ENCODE assay signal across 1 cellular context in the genomic region with DNA sequence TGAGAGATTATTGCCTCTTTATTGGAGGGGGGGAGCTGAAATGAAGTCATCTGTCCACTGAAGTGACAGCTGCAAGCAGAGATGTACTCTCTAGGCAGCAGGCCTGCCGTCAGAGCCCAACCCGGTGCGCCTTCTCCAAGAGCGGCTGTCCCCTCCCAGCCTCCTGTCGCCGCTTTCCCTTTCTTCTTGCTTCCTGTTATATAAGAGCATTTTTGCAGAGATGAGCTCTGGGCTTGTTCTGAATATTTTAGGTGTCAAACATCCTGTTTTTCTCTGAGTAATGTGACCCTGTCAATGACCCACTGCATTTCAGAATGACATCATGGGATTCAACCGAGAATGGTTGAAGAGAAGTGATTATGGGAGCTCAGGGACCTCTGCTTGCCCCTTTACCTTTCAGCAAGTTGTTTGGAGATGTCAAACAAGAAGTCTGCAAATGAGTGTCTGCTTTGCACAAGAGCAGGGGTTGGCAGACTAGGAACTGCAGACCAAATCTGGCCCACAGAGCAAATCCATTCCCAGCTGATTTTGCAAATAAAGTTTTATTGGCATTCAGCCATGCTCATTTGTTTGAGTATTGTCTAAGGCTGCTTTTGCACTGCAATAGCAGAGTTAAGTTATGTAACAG.
A peak's percentile ranks its signal among the peaks of the same experiment; 100 is the strongest.
TF ChIP-seq lines count a peak whose summit lies in the region.

No MANE protein-coding gene starts in this region.

TF ChIP-seq in GM12878, 131 proteins besides CTCF, POLR2A, EP300 and RAD21:
- TF ChIP-seq, protein P1, sequence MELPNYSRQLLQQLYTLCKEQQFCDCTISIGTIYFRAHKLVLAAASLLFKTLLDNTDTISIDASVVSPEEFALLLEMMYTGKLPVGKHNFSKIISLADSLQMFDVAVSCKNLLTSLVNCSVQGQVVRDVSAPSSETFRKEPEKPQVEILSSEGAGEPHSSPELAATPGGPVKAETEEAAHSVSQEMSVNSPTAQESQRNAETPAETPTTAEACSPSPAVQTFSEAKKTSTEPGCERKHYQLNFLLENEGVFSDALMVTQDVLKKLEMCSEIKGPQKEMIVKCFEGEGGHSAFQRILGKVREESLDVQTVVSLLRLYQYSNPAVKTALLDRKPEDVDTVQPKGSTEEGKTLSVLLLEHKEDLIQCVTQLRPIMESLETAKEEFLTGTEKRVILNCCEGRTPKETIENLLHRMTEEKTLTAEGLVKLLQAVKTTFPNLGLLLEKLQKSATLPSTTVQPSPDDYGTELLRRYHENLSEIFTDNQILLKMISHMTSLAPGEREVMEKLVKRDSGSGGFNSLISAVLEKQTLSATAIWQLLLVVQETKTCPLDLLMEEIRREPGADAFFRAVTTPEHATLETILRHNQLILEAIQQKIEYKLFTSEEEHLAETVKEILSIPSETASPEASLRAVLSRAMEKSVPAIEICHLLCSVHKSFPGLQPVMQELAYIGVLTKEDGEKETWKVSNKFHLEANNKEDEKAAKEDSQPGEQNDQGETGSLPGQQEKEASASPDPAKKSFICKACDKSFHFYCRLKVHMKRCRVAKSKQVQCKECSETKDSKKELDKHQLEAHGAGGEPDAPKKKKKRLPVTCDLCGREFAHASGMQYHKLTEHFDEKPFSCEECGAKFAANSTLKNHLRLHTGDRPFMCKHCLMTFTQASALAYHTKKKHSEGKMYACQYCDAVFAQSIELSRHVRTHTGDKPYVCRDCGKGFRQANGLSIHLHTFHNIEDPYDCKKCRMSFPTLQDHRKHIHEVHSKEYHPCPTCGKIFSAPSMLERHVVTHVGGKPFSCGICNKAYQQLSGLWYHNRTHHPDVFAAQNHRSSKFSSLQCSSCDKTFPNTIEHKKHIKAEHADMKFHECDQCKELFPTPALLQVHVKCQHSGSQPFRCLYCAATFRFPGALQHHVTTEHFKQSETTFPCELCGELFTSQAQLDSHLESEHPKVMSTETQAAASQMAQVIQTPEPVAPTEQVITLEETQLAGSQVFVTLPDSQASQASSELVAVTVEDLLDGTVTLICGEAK (IDR thresholded peaks at IDR 0.05; ENCODE audit: borderline replicate concordance) = peak; percentile 50; the same call in 1 of the 2 replicates
- TF ChIP-seq NR2F1 (conservative IDR thresholded peaks at IDR 0.05) (peak; percentile 37; the same call in 1 of the 2 replicates), FOXM1 (IDR thresholded peaks at IDR 0.05; ENCODE audit: low read depth, low read length) (no peak)
